26 cellular contexts compared by ENCODE assay signal in the genomic region with DNA sequence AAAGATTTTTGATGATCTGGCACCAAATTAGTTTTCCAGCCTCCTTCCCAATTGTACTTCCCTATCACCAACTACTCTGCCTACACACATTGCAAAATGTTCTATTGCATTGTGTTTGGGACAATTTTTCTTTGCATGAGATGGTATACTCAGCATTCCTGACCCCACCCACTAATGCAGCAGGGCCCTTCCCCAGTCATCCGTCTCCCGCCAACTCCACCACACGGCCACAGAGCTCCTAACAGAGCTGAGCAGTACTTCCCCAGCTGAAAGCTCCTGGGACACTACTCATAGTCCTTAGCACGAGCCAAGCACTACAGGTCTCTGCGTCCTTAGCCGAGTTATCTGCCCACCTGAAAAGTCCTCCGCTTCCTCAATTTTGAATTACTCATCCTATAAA. TPM values are rescaled to one million over a fixed set of nuclear protein-coding genes. Genes with fewer than 3 reads are reported as not detected.
DNase-seq lines count a peak whose midpoint lies in the region; ATAC-seq, FAIRE-seq and TF ChIP-seq lines count a peak whose summit lies in the region.
"Had no signal": no experiment of that assay in that cellular context is flagged by ENCODE, and none has a peak within 500 bp of the region (broad histone marks: within the 10 kb centered on the region; RNA-seq: fewer than 3 reads in every experiment).

No MANE protein-coding gene starts in this region.

- ATAC-seq in Right ventricle myocardium superior (ENCODE audit: poor library complexity) (peak; percentile 35), heart right ventricle (peak in 5 of 8 donors; percentile 40 to 70 (median 45))

- intact Hi-C loops in Right ventricle myocardium superior (cut with DNase I) (no loop called here), heart right ventricle (cut with DNase I) (no loop called here)

- TF ChIP-seq CTCF in right atrium auricular region (IDR thresholded peaks at IDR 0.05) (no peak), astrocyte (IDR thresholded peaks at IDR 0.05; ENCODE audit: insufficient read depth, low read depth, low read length) (no peak), heart right ventricle (IDR thresholded peaks at IDR 0.05) (no peak)

- H3K36me3 Mint-ChIP-seq in astrocyte (ENCODE audit: low read depth, unreplicated experiment), result no peaks in the 10 kb centered on the region
- H3K36me3 Mint-ChIP-seq: activated naive CD4-positive, alpha-beta T cell treated with anti-CD3 and anti-CD28 coated beads, Interleukin-2, amount 10 ng/mL, durations not matched to agents 7 days and 5 days had no signal

- no peak overlapping the region for H3K9ac ChIP-seq in astrocyte (ENCODE audit: low read length)
- H3K9ac ChIP-seq: BLaER1 treated with 17β-estradiol and CSF1 and Interleukin-3, amounts not matched to agents 10 nM and 100 nM had no signal

- H3K4me3 ChIP-seq in right atrium auricular region (no peak overlapping the region), astrocyte (ENCODE audit: insufficient read depth, low read depth, low read length) (no peak overlapping the region), heart right ventricle (no peak overlapping the region), HAP-1 (no peak overlapping the region)
- H3K4me3 ChIP-seq: BLaER1 treated with 17β-estradiol and CSF1 and Interleukin-3, amounts not matched to agents 10 nM and 100 nM; spleen; uterus had no signal

- peak overlapping the region; percentile 90 for H3K27ac Mint-ChIP-seq in astrocyte (ENCODE audit: unreplicated experiment)
- H3K27ac Mint-ChIP-seq: activated CD4-positive, alpha-beta memory T cell treated with anti-CD3 and anti-CD28 coated beads, Interleukin-2, amount 10 ng/mL, durations not matched to agents 7 days and 5 days; activated naive CD4-positive, alpha-beta T cell treated with anti-CD3 and anti-CD28 coated beads, Interleukin-2, amount 10 ng/mL, durations not matched to agents 7 days and 5 days; activated T-cell treated with anti-CD3 and anti-CD28 coated beads, Interleukin-2, amount 50 U/mL, for 24 hours; nephron had no signal

- peak overlapping the region in 1 of 2 donors; percentile 33 for H3K27ac ChIP-seq in right atrium auricular region
- H3K27ac ChIP-seq in astrocyte (ENCODE audit: low read depth, low read length), result no peak overlapping the region
- H3K27ac ChIP-seq in heart right ventricle, result peak overlapping the region in 3 of 10 donors; percentile 1 to 22 (median 21)
- H3K27ac ChIP-seq: BLaER1 treated with 17β-estradiol and CSF1 and Interleukin-3, amounts not matched to agents 10 nM and 100 nM; spleen; uterus had no signal

- no peaks in the 10 kb centered on the region for H3K79me2 ChIP-seq in astrocyte (ENCODE audit: insufficient read depth, low read length)

- DNase-seq in Right ventricle myocardium superior, result no peak
- no peak for DNase-seq in right atrium auricular region (ENCODE audit: low spot score)
- peak; percentile 32 for DNase-seq in astrocyte (ENCODE audit: low read depth)
- no peak for DNase-seq in heart right ventricle
- peak; percentile 53 for DNase-seq in urothelium cell line (ENCODE audit: low spot score)
- no peak for DNase-seq in HCEC 1CT
- DNase-seq in RCC 7860 (ENCODE audit: low spot score), result no peak
- no peak for DNase-seq in HAP-1 (ENCODE audit: low spot score in 2 of 2)
- DNase-seq: activated CD4-positive, alpha-beta memory T cell treated with anti-CD3 and anti-CD28 coated beads, Interleukin-2, amount 10 ng/mL, durations not matched to agents 7 days and 5 days; activated naive CD4-positive, alpha-beta T cell treated with anti-CD3 and anti-CD28 coated beads, Interleukin-2, amount 10 ng/mL, durations not matched to agents 7 days and 5 days; activated T-cell treated with anti-CD3 and anti-CD28 coated beads, Interleukin-2, amount 50 U/mL, for 24 hours; cortex of kidney; Karpas-422; midbrain; NCI-H1105; NCI-H2107; NCI-H524; posterior cingulate gyrus; spleen; stimulated activated CD8-positive, alpha-beta memory T cell treated with anti-CD3 and anti-CD28 coated beads, Interleukin-4, amount 100 ng/mL, for 48 hours; uterus had no signal

- WGBS in heart right ventricle, 2 donors, result 59 to 73% methylated on average over 7 of the region's 7 CpGs

- H4K20me1 ChIP-seq in astrocyte (ENCODE audit: insufficient read depth, low read length), result no peaks in the 10 kb centered on the region
- H4K20me1 ChIP-seq: BLaER1 treated with 17β-estradiol and CSF1 and Interleukin-3, amounts not matched to agents 10 nM and 100 nM had no signal

- H3K4me2 ChIP-seq in astrocyte (ENCODE audit: low read length), result no peak overlapping the region

- peak; percentile 37 for FAIRE-seq in astrocyte (lab: Jason Lieb, UNC)
- FAIRE-seq in urothelium cell line (lab: Jason Lieb, UNC), result no peak
- no peak for FAIRE-seq in RCC 7860 (lab: Jason Lieb, UNC)
- FAIRE-seq: A204.1, endothelial cell of umbilical vein, frontal cortex had no signal

- H3K27me3 ChIP-seq in right atrium auricular region (no peaks in the 10 kb centered on the region), astrocyte (ENCODE audit: insufficient read depth, low read length) (no peaks in the 10 kb centered on the region), heart right ventricle (no peaks in the 10 kb centered on the region), HAP-1 (ENCODE audit: low read depth) (no peaks in the 10 kb centered on the region)
- H3K27me3 ChIP-seq: BLaER1 treated with 17β-estradiol and CSF1 and Interleukin-3, amounts not matched to agents 10 nM and 100 nM; spleen; uterus had no signal

- H3K36me3 ChIP-seq in right atrium auricular region (no peaks in the 10 kb centered on the region), astrocyte (ENCODE audit: insufficient read depth, low read length) (no peaks in the 10 kb centered on the region), heart right ventricle (peaks cover 0 to 4% (median 0%) of the 10 kb centered on the region in 9 donors), HAP-1 (replicated peaks) (peaks cover 2% of the 10 kb centered on the region; the same call in 1 of the 2 replicates)
- H3K36me3 ChIP-seq: BLaER1 treated with 17β-estradiol and CSF1 and Interleukin-3, amounts not matched to agents 10 nM and 100 nM; uterus had no signal

- no peak overlapping the region for H3K4me3 Mint-ChIP-seq in astrocyte (ENCODE audit: unreplicated experiment)
- H3K4me3 Mint-ChIP-seq: activated CD4-positive, alpha-beta memory T cell treated with anti-CD3 and anti-CD28 coated beads, Interleukin-2, amount 10 ng/mL, durations not matched to agents 7 days and 5 days; activated naive CD4-positive, alpha-beta T cell treated with anti-CD3 and anti-CD28 coated beads, Interleukin-2, amount 10 ng/mL, durations not matched to agents 7 days and 5 days; activated T-cell treated with anti-CD3 and anti-CD28 coated beads, Interleukin-2, amount 50 U/mL, for 24 hours; nephron had no signal

- H3K4me1 ChIP-seq in right atrium auricular region (peaks cover 0 to 7% of the 10 kb centered on the region in 2 donors), astrocyte (ENCODE audit: insufficient read depth, low read length) (peaks cover 34% of the 10 kb centered on the region), heart right ventricle (peaks cover 0 to 17% (median 6%) of the 10 kb centered on the region in 9 donors), HAP-1 (no peaks in the 10 kb centered on the region)
- H3K4me1 ChIP-seq: spleen, uterus had no signal

- H3K9me3 ChIP-seq in right atrium auricular region (no peaks in the 10 kb centered on the region), astrocyte (ENCODE audit: insufficient read depth, low read depth, low read length) (no peaks in the 10 kb centered on the region), heart right ventricle (no peaks in the 10 kb centered on the region), HAP-1 (no peaks in the 10 kb centered on the region)
- H3K9me3 ChIP-seq: BLaER1 treated with 17β-estradiol and CSF1 and Interleukin-3, amounts not matched to agents 10 nM and 100 nM; spleen; uterus had no signal

- no peaks in the 10 kb centered on the region for H3K27me3 Mint-ChIP-seq in astrocyte (ENCODE audit: low read depth, unreplicated experiment)
- H3K27me3 Mint-ChIP-seq: activated T-cell treated with anti-CD3 and anti-CD28 coated beads, Interleukin-2, amount 50 U/mL, for 24 hours had no signal

- H3K4me1 Mint-ChIP-seq in astrocyte (ENCODE audit: low read depth, unreplicated experiment), result peaks cover 66% of the 10 kb centered on the region
- H3K4me1 Mint-ChIP-seq: nephron had no signal

- in situ Hi-C loops in HAP-1 (cut with MboI; ENCODE audit: low sequenced_read_pairs), result no loop called here

- H3K9me3 Mint-ChIP-seq in astrocyte (ENCODE audit: unreplicated experiment), result no peaks in the 10 kb centered on the region
- H3K9me3 Mint-ChIP-seq: activated CD4-positive, alpha-beta memory T cell treated with anti-CD3 and anti-CD28 coated beads, Interleukin-2, amount 10 ng/mL, durations not matched to agents 7 days and 5 days; activated naive CD4-positive, alpha-beta T cell treated with anti-CD3 and anti-CD28 coated beads, Interleukin-2, amount 10 ng/mL, durations not matched to agents 7 days and 5 days; activated T-cell treated with anti-CD3 and anti-CD28 coated beads, Interleukin-2, amount 50 U/mL, for 24 hours; nephron had no signal

- H2AFZ ChIP-seq in astrocyte (ENCODE audit: low read depth, low read length), result no peak overlapping the region

RNA-seq across cellular contexts. Expression of a gene that starts 34.2 kb away (rescaled TPM):
- 5.4 TPM for total RNA-seq in Right ventricle myocardium superior
- 1 to 10 TPM; 5.0 to 6.8 TPM for total RNA-seq in right atrium auricular region
- 7.6 and 11.1 TPM in 2 replicates for total RNA-seq in astrocyte
- total RNA-seq in heart right ventricle, result 1 to 10 TPM; 4.7 to 7.8 (median 5.6) TPM
- polyA plus RNA-seq in heart right ventricle, result 1 to 10 TPM; 2.1 to 5.0 TPM

Comparison
In these comparisons a context has a peak if more than half of its experiments do, and no peak if none do; other contexts are left out.
1. DNase-seq: peak in astrocyte (single experiment) and urothelium cell line (single experiment); none in Right ventricle myocardium superior (single experiment), right atrium auricular region (single experiment), heart right ventricle (0 of 2), HCEC 1CT (single experiment), RCC 7860 (single experiment) and HAP-1 (0 of 2).